ENCODE assay signal across 8 cellular contexts in the genomic region with DNA sequence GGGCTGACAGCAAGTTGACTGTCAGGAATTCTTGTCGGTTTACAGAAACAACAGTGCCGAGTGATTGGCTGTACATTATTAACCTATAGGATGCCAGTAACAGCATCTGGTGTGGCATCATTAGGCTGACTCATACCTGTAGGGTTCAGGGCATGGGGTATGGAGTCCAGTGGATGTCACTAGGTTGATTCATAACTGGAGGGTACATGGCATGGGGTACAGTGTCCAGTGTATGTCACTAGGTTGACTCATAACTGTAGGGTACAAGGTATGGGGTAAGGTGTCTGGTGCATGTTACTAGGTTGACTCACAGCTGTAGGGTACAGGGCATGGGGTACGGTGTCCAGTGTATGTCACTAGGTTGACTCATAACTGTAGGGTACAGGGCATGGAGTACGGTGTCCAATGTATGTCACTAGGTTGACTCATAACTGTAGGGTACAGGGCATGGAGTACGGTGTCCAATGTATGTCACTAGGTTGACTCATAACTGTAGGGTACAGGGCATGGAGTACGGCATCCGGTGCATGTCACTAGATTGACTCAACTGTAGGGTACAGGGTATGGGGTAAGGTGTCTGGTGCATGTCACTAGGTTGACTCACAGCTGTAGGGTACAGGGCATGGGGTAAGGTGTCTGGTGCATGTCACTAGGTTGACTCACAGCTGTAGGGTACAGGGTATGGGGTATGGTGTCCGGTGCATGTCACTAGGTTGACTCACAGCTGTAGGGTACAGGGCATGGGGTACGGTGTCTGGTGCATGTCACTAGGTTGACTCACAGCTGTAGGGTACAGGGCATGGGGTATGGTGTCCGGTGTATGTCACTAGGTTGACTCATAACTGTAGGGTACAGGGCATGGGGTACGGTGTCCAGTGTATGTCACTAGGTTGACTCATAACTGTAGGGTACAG.
DNase-seq lines count a peak whose midpoint lies in the region; ATAC-seq and TF ChIP-seq lines count a peak whose summit lies in the region.
"Not testable (repeated sequence)": the region's sequence is repeated elsewhere in the genome, so short reads cannot be mapped to it uniquely, and the experiment has no call there.

No MANE protein-coding gene starts in this region.

- 60% methylated on average over 10 of the region's 11 CpGs for WGBS in mesenchymal stem cell
- WGBS in smooth muscle cell (ENCODE audit: low lambda C conversion rate): 77% methylated on average over 11 of the region's 11 CpGs

- H3K36me3 ChIP-seq in ACC112 (ENCODE audit: insufficient read depth, low read length); PC-3 (ENCODE audit: low read depth, low read length); mesenchymal stem cell (ENCODE audit: control insufficient read depth in 1 of 2, insufficient read depth in 2 of 2, low read depth in 1 of 2, low read length in 2 of 2); smooth muscle cell (ENCODE audit: low read depth): not testable (repeated sequence)

- TF ChIP-seq CTCF in PC-3 (conservative IDR thresholded peaks at IDR 0.05; ENCODE audit: low read depth, low read length); smooth muscle cell (IDR thresholded peaks at IDR 0.05; ENCODE audit: borderline replicate concordance, insufficient read depth, poor library complexity, severe bottlenecking): not testable (repeated sequence)

- H3K27ac ChIP-seq in ACC112 (ENCODE audit: low read depth, low read length) (peak overlapping the region; percentile 92), PC-3 (ENCODE audit: low read length) (peak overlapping the region; percentile 90), smooth muscle cell (ENCODE audit: low read depth) (peak overlapping the region; percentile 17)
- not testable (repeated sequence) for H3K27ac ChIP-seq in mesenchymal stem cell (ENCODE audit: low read length, poor library complexity, severe bottlenecking)

- H2BK15ac ChIP-seq in mesenchymal stem cell (ENCODE audit: low read depth, poor library complexity, severe bottlenecking): not testable (repeated sequence)

- H3K23ac ChIP-seq in mesenchymal stem cell (ENCODE audit: low read length in 2 of 2): not testable (repeated sequence)

- H3K9me2 ChIP-seq in PC-3 (replicated peaks; ENCODE audit: low read length): not testable (repeated sequence)

- H3K18ac ChIP-seq in mesenchymal stem cell (ENCODE audit: low read depth in 1 of 2, low read length in 2 of 2): not testable (repeated sequence)

- peak overlapping the region in 1 of 2 experiments; percentile 48 for H3K14ac ChIP-seq in mesenchymal stem cell (ENCODE audit: low read length in 2 of 2)

- not testable (repeated sequence) for H3K79me2 ChIP-seq in ACC112 (ENCODE audit: control insufficient read depth, insufficient read depth, low read length, unreplicated experiment); PC-3 (ENCODE audit: low read length); smooth muscle cell (ENCODE audit: low read depth)

- H4K91ac ChIP-seq in mesenchymal stem cell (ENCODE audit: low read length): not testable (repeated sequence)

- H2BK120ac ChIP-seq in mesenchymal stem cell (ENCODE audit: low read depth, low read length): not testable (repeated sequence)

- not testable (repeated sequence) for H4K8ac ChIP-seq in mesenchymal stem cell (ENCODE audit: low read length)

- intact Hi-C loops in PC-3 (cut with micrococcal nuclease): not testable (repeated sequence)

- peaks cover 0 to 16% of the 10 kb centered on the region in 2 donors for H3K27me3 Mint-ChIP-seq in effector memory CD8-positive, alpha-beta T cell

- H2BK5ac ChIP-seq in mesenchymal stem cell (ENCODE audit: low read depth, low read length, poor library complexity, severe bottlenecking): not testable (repeated sequence)

- H2BK12ac ChIP-seq in mesenchymal stem cell (ENCODE audit: low read length in 2 of 2): not testable (repeated sequence)

- H3K4me3 ChIP-seq in ACC112 (ENCODE audit: low read depth, low read length); PC-3 (ENCODE audit: low read length); mesenchymal stem cell (ENCODE audit: insufficient read depth in 1 of 2, low read depth in 1 of 2, low read length in 2 of 2); smooth muscle cell: not testable (repeated sequence)

- ATAC-seq in PC-3: peak; percentile 70
- peak; percentile 52 for ATAC-seq in effector memory CD8-positive, alpha-beta T cell (replicated peaks)

- not testable (repeated sequence) for H3K36me3 Mint-ChIP-seq in effector memory CD8-positive, alpha-beta T cell (ENCODE audit: insufficient read depth)

- CTCF ChIA-PET in PC-3 (lab: Charles Lee): not testable (repeated sequence)

- H3K4me1 ChIP-seq in ACC112 (ENCODE audit: control insufficient read depth, insufficient read depth, low read length, unreplicated experiment); PC-3 (ENCODE audit: insufficient read depth, low read length); mesenchymal stem cell (ENCODE audit: control insufficient read depth, insufficient read depth, low read depth, low read length); smooth muscle cell (ENCODE audit: low read depth): not testable (repeated sequence)

- H2AK5ac ChIP-seq in mesenchymal stem cell (ENCODE audit: low read length, severe bottlenecking): not testable (repeated sequence)

- H3K27ac Mint-ChIP-seq in effector memory CD8-positive, alpha-beta T cell: not testable (repeated sequence)

- H3K9me3 Mint-ChIP-seq in effector memory CD8-positive, alpha-beta T cell: not testable (repeated sequence)

- H2AFZ ChIP-seq in ACC112 (ENCODE audit: low read length, unreplicated experiment); PC-3 (ENCODE audit: low read length); mesenchymal stem cell (ENCODE audit: low read depth, low read length); smooth muscle cell (ENCODE audit: low read depth): not testable (repeated sequence)

- not testable (repeated sequence) for H3K9me3 ChIP-seq in PC-3 (ENCODE audit: low read length); mesenchymal stem cell (ENCODE audit: control insufficient read depth, low read length); smooth muscle cell (replicated peaks; ENCODE audit: low read depth)

- not testable (repeated sequence) for H3K4me3 Mint-ChIP-seq in effector memory CD8-positive, alpha-beta T cell

- BruUV-seq in PC-3 (replicated peaks; lab: Mats Ljungman, UMichigan): not testable (repeated sequence)

- DNase-seq in HCEC 1CT (peak; percentile 4), PC-3 (peak; percentile 60), T1000 (lab: John Stamatoyannopoulos, UW) (peak; percentile 51), mesenchymal stem cell (peak; percentile 23)
- peak; percentile 24 to 35 for DNase-seq in activated T-cell treated with anti-CD3 and anti-CD28 coated beads, Interleukin-2, amount 50 U/mL, for 48 hours
- DNase-seq in effector memory CD8-positive, alpha-beta T cell; smooth muscle cell (lab: John Stamatoyannopoulos, UW; ENCODE audit: unreplicated experiment): not testable (repeated sequence)

- not testable (repeated sequence) for H3K27me3 ChIP-seq in ACC112 (ENCODE audit: insufficient read depth, low read length); PC-3 (ENCODE audit: low read length); mesenchymal stem cell (ENCODE audit: control insufficient read depth in 1 of 2, insufficient read depth in 1 of 2, low read length in 2 of 2); smooth muscle cell (ENCODE audit: low read depth)

- H3K4ac ChIP-seq in mesenchymal stem cell (ENCODE audit: low read depth in 1 of 2, low read length in 2 of 2): not testable (repeated sequence)

- H4K20me1 ChIP-seq in PC-3 (ENCODE audit: low read length); smooth muscle cell (ENCODE audit: low read depth): not testable (repeated sequence)

- peak overlapping the region; percentile 15; the same call in 1 of the 2 replicates for H3K9ac ChIP-seq in PC-3 (ENCODE audit: low read length)
- not testable (repeated sequence) for H3K9ac ChIP-seq in mesenchymal stem cell (ENCODE audit: low read length); smooth muscle cell (ENCODE audit: low read depth)

- H3K4me2 ChIP-seq in PC-3 (ENCODE audit: low read length); mesenchymal stem cell (ENCODE audit: low read length, poor library complexity, severe bottlenecking); smooth muscle cell: not testable (repeated sequence)

- not testable (repeated sequence) for H3K79me1 ChIP-seq in mesenchymal stem cell (replicated peaks; ENCODE audit: low read length, poor library complexity, severe bottlenecking)

- not testable (repeated sequence) for H3F3A ChIP-seq in PC-3 (ENCODE audit: low read length, unreplicated experiment); smooth muscle cell (ENCODE audit: low read depth)

- H3K4me1 Mint-ChIP-seq in effector memory CD8-positive, alpha-beta T cell (ENCODE audit: low read depth in 2 of 2): peaks cover 14% of the 10 kb centered on the region in 2 donors

- POLR2A ChIA-PET in PC-3 (lab: Charles Lee; ENCODE audit: unreplicated experiment): not testable (repeated sequence)
